Comparison of ENCODE assay signal across 8 cellular contexts in the genomic region with DNA sequence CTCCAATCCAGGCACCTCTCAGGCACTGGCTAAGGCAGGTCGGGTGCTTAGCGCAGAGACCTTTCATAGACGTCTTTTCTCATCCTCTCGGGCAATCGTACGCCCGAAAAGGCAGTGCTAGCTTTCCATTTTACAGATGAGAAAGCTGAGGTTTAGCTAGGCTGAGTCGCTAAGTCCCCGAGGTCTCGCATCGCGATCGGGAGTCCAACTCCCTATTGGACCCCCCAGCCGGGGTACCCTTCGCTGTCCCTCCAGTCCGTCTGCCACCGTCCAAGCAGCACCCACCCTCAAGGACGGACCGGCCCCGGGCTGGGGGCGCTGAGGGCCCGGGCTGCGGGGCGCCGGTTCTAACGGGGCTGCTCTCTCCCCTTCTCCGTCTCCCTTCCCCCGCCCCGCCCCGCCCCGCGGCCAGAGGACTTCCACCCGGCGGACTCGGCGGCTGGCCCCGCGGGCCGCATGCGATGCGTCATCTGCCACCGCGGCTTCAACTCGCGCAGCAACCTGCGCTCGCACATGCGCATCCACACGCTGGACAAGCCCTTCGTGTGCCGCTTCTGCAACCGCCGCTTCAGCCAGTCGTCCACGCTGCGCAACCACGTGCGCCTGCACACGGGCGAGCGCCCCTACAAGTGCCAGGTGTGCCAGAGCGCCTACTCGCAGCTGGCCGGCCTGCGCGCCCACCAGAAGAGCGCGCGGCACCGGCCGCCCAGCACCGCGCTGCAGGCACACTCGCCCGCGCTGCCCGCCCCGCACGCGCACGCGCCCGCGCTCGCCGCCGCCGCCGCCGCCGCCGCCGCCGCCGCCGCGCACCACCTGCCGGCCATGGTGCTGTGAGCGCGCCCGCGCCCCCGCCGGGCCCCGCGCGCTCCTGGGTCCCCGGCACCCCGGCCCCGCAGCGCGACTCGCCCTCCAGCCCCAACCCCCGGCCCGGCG. TPM values are rescaled to one million over a fixed set of nuclear protein-coding genes. Genes with fewer than 3 reads are reported as not detected.
DNase-seq lines count a peak whose midpoint lies in the region; ATAC-seq and TF ChIP-seq lines count a peak whose summit lies in the region.

No MANE protein-coding gene starts in this region.

- peaks cover 7% of the 10 kb centered on the region for H3K4me1 Mint-ChIP-seq in activated CD8-positive, alpha-beta T cell treated with anti-CD3 and anti-CD28 coated beads for 36 hours (ENCODE audit: low read depth)

- no peak for TF ChIP-seq CTCF in activated CD8-positive, alpha-beta T cell treated with anti-CD3 and anti-CD28 coated beads for 36 hours (IDR thresholded peaks at IDR 0.05)

- CTCF ChIA-PET in activated CD8-positive, alpha-beta T cell treated with anti-CD3 and anti-CD28 coated beads for 36 hours (lab: Charles Lee), result interaction anchor here (1.2 to 5.7 kb wide), 6 partner anchors 12 to 227 kb away, joined by 3 to 124 read pairs (median 24); partner anchors contain the start of gene EXOSC2

- peak; percentile 61 for ATAC-seq in activated CD8-positive, alpha-beta T cell treated with anti-CD3 and anti-CD28 coated beads for 36 hours
- ATAC-seq in HG03025 (IDR thresholded peaks at IDR 0.05; ENCODE audit: low FRiP score, unreplicated experiment), result no peak

- peaks cover 2% of the 10 kb centered on the region for H3K9me3 Mint-ChIP-seq in activated CD8-positive, alpha-beta T cell treated with anti-CD3 and anti-CD28 coated beads for 36 hours

- H3K36me3 ChIP-seq in effector memory CD4-positive, alpha-beta T cell (ENCODE audit: control insufficient read depth, insufficient read depth, low read length), result no peaks in the 10 kb centered on the region

- no peaks in the 10 kb centered on the region for H3K9me3 ChIP-seq in effector memory CD4-positive, alpha-beta T cell (ENCODE audit: control insufficient read depth, low read length)

- H3K36me3 Mint-ChIP-seq in activated CD8-positive, alpha-beta T cell treated with anti-CD3 and anti-CD28 coated beads for 36 hours (ENCODE audit: low read depth), result no peaks in the 10 kb centered on the region

- peaks cover 9% of the 10 kb centered on the region for H3K4me1 ChIP-seq in effector memory CD4-positive, alpha-beta T cell (ENCODE audit: control insufficient read depth, insufficient read depth, low read length, poor library complexity, severe bottlenecking)

- intact Hi-C loops in activated CD8-positive, alpha-beta T cell treated with anti-CD3 and anti-CD28 coated beads for 36 hours (cut with micrococcal nuclease), result no loop called here

- H3K4me3 ChIP-seq in effector memory CD4-positive, alpha-beta T cell (ENCODE audit: insufficient read depth, low read depth, low read length, poor library complexity, severe bottlenecking), result peak overlapping the region; percentile 82

- DNase-seq in CD1c-positive myeloid dendritic cell (ENCODE audit: extremely low spot score) (peak; percentile 91), HCEC 1CT (peak; percentile 88), NCI-H748 (lab: John Stamatoyannopoulos, UW; ENCODE audit: unreplicated experiment) (peak; percentile 90), mesenteric fat pad (ENCODE audit: low spot score) (peak; percentile 95)
- DNase-seq in activated CD8-positive, alpha-beta T cell treated with anti-CD3 and anti-CD28 coated beads for 36 hours, result peak; percentile 71
- peak; percentile 19 to 31 (median 26) for DNase-seq in effector memory CD4-positive, alpha-beta T cell
- DNase-seq in stimulated activated CD8-positive, alpha-beta memory T cell treated with anti-CD3 and anti-CD28 coated beads, Interleukin-15, amount 100 ng/mL, for 4 hours (ENCODE audit: low read depth in 2 of 2), result peak; percentile 20 to 45

- peak overlapping the region; percentile 61 for H3K4me3 Mint-ChIP-seq in activated CD8-positive, alpha-beta T cell treated with anti-CD3 and anti-CD28 coated beads for 36 hours

- H3K27ac ChIP-seq in effector memory CD4-positive, alpha-beta T cell (ENCODE audit: insufficient read depth, low read length, poor library complexity, severe bottlenecking), result no peak overlapping the region

- peaks cover 10% of the 10 kb centered on the region for H3K27me3 Mint-ChIP-seq in activated CD8-positive, alpha-beta T cell treated with anti-CD3 and anti-CD28 coated beads for 36 hours

- POLR2A ChIA-PET in activated CD8-positive, alpha-beta T cell treated with anti-CD3 and anti-CD28 coated beads for 36 hours (lab: Charles Lee), result interaction anchor here (0.6 to 1.4 kb wide), 2 partner anchors 16 to 47 kb away, joined by 3 read pairs; partner anchors contain the start of gene PRDM12

- H3K27ac Mint-ChIP-seq in activated CD8-positive, alpha-beta T cell treated with anti-CD3 and anti-CD28 coated beads for 36 hours, result no peak overlapping the region

- H3K27me3 ChIP-seq in effector memory CD4-positive, alpha-beta T cell (replicated peaks; ENCODE audit: control insufficient read depth, insufficient read depth, low read length, poor library complexity, severe bottlenecking), result no peaks in the 10 kb centered on the region

RNA-seq across cellular contexts. Expression of gene EXOSC2, which starts 12.5 kb away (rescaled TPM):
- total RNA-seq in activated CD8-positive, alpha-beta T cell treated with anti-CD3 and anti-CD28 coated beads for 36 hours, result 10 to 100 TPM; 82.1 to 82.5 TPM
- 21.2 TPM for total RNA-seq in mesenteric fat pad

RNA-seq across cellular contexts. Expression of gene PRDM12, which starts 16.7 kb away (rescaled TPM):
- under 1 TPM in 1 of 2 experiments, not detected in 1; 0.14 TPM for total RNA-seq in activated CD8-positive, alpha-beta T cell treated with anti-CD3 and anti-CD28 coated beads for 36 hours
- total RNA-seq in mesenteric fat pad, result not detected

Comparison
In these comparisons a context has a peak if more than half of its experiments do, and no peak if none do; other contexts are left out.
1. DNase-seq: peak in every context shown above with its lines; median percentile 95 in mesenteric fat pad; 91 in CD1c-positive myeloid dendritic cell; 90 in NCI-H748; 88 in HCEC 1CT; 71 in activated CD8-positive, alpha-beta T cell treated with anti-CD3 and anti-CD28 coated beads for 36 hours; 32 in stimulated activated CD8-positive, alpha-beta memory T cell treated with anti-CD3 and anti-CD28 coated beads, Interleukin-15, amount 100 ng/mL, for 4 hours; 26 in effector memory CD4-positive, alpha-beta T cell.